8 cellular contexts compared by ENCODE assay signal in the genomic region with DNA sequence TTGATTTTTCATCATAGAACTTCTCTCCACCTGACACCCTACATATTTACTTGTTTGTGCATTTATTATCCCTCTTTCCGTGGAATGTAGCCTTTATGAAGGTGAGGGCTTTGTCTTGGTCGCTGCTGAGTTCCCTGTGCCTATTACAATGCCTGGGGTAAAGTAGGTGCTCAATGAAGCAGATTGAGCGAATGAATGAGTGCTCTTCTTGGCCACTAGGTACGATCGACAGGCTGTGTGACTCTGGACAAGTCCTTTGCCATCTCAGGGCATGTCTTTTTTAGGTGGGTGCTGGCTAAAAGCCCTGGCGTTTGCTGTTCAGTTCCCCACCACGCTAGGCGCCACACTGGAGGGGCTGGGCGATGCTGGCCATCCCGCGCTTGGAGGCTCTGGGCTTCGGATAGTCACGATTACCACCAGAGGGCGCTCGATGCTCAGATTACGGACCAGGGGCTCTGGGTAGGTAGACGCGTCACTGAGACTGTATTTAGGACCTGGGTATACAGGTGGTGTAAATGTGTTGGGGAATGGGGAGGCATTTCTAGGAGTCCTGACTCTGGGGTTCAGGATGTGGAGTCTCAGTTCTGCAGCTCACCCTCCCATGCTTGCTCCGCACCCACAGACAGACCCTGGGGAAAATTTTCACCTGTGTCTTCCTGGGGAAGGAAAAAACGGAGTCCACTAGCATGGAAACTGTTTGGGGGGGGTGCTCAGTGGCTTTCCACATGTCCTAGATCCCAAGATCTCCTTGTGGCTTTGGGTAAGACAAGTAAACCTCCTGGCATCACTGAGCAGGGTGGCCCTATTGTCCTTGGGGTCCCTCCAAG.
A peak's percentile ranks its signal among the peaks of the same experiment; 100 is the strongest.
DNase-seq lines count a peak whose midpoint lies in the region; ATAC-seq, FAIRE-seq and TF ChIP-seq lines count a peak whose summit lies in the region.

No MANE protein-coding gene starts in this region.

- TF ChIP-seq POLR2A in GM12892 (IDR thresholded peaks at IDR 0.05; ENCODE audit: low read depth, low read length) = no peak

- H3K4me3 ChIP-seq in astrocyte of the cerebellum (ENCODE audit: low read depth, low read length) = no peak overlapping the region

- in situ Hi-C loops in astrocyte of the cerebellum (cut with HindIII; ENCODE audit: low sequenced_read_pairs) = no loop called here

- peak; percentile 44 for DNase-seq in GM12892 (ENCODE audit: insufficient read length)
- peak; percentile 31 for DNase-seq in NCI-H187 treated with DMSO at 0.1 percent for 48 hours (lab: John Stamatoyannopoulos, UW)
- peak; percentile 65 for DNase-seq in T-helper 9 cell
- DNase-seq in astrocyte of the cerebellum (ENCODE audit: low read depth) = peak; percentile 13
- DNase-seq in iPS-NIHi11 (ENCODE audit: low spot score) = peak; percentile 89
- DNase-seq in stimulated activated CD4-positive, alpha-beta T cell treated with anti-CD3 and anti-CD28 coated beads, Interleukin-12 subunit alpha, Interleukin-12 subunit beta, amount 100 ng/mL, for 4 hours = peak; percentile 68
- DNase-seq in GOT3 (lab: John Stamatoyannopoulos, UW) = no peak

- ATAC-seq in GM21717 (IDR thresholded peaks at IDR 0.05; ENCODE audit: unreplicated experiment) = no peak

- TF ChIP-seq CTCF in astrocyte of the cerebellum (IDR thresholded peaks at IDR 0.05; ENCODE audit: low read depth, low read length, missing control alignments) = peak; percentile 63

- peak; percentile 73 for FAIRE-seq in GM12892 (lab: Jason Lieb, UNC)
